Comparison of ENCODE assay signal across 1 cellular context in genomic region chr10:129779126-129779525, GRCh38.
TF ChIP-seq lines count a peak whose summit lies in the region.

No MANE protein-coding gene starts in this region.

TF ChIP-seq in WTC11, 78 proteins besides CTCF, POLR2A, EP300 and RAD21 (continued from another document):
- TF ChIP-seq, protein P1, sequence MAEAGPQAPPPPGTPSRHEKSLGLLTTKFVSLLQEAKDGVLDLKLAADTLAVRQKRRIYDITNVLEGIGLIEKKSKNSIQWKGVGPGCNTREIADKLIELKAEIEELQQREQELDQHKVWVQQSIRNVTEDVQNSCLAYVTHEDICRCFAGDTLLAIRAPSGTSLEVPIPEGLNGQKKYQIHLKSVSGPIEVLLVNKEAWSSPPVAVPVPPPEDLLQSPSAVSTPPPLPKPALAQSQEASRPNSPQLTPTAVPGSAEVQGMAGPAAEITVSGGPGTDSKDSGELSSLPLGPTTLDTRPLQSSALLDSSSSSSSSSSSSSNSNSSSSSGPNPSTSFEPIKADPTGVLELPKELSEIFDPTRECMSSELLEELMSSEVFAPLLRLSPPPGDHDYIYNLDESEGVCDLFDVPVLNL (CRISPR knock-in tag; IDR thresholded peaks at IDR 0.05; ENCODE audit: borderline replicate concordance, low read depth), result no peak
- TF ChIP-seq, protein P2, sequence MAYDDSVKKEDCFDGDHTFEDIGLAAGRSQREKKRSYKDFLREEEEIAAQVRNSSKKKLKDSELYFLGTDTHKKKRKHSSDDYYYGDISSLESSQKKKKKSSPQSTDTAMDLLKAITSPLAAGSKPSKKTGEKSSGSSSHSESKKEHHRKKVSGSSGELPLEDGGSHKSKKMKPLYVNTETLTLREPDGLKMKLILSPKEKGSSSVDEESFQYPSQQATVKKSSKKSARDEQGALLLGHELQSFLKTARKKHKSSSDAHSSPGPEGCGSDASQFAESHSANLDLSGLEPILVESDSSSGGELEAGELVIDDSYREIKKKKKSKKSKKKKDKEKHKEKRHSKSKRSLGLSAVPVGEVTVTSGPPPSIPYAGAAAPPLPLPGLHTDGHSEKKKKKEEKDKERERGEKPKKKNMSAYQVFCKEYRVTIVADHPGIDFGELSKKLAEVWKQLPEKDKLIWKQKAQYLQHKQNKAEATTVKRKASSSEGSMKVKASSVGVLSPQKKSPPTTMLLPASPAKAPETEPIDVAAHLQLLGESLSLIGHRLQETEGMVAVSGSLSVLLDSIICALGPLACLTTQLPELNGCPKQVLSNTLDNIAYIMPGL (CRISPR knock-in tag; IDR thresholded peaks at IDR 0.05), result no peak
- no peak for TF ChIP-seq OVOL2 (CRISPR knock-in tag; IDR thresholded peaks at IDR 0.05; ENCODE audit: borderline replicate concordance)
- no peak for TF ChIP-seq CREB1 (CRISPR knock-in tag; IDR thresholded peaks at IDR 0.05)
- TF ChIP-seq JUN (CRISPR knock-in tag; IDR thresholded peaks at IDR 0.05), result no peak
- no peak for TF ChIP-seq NFYB (CRISPR knock-in tag; conservative IDR thresholded peaks at IDR 0.05; ENCODE audit: low read depth)
- no peak for TF ChIP-seq EMX1 (CRISPR knock-in tag; IDR thresholded peaks at IDR 0.05)
- no peak for TF ChIP-seq ZNF232 (CRISPR knock-in tag; IDR thresholded peaks at IDR 0.05)
- TF ChIP-seq, protein P3, sequence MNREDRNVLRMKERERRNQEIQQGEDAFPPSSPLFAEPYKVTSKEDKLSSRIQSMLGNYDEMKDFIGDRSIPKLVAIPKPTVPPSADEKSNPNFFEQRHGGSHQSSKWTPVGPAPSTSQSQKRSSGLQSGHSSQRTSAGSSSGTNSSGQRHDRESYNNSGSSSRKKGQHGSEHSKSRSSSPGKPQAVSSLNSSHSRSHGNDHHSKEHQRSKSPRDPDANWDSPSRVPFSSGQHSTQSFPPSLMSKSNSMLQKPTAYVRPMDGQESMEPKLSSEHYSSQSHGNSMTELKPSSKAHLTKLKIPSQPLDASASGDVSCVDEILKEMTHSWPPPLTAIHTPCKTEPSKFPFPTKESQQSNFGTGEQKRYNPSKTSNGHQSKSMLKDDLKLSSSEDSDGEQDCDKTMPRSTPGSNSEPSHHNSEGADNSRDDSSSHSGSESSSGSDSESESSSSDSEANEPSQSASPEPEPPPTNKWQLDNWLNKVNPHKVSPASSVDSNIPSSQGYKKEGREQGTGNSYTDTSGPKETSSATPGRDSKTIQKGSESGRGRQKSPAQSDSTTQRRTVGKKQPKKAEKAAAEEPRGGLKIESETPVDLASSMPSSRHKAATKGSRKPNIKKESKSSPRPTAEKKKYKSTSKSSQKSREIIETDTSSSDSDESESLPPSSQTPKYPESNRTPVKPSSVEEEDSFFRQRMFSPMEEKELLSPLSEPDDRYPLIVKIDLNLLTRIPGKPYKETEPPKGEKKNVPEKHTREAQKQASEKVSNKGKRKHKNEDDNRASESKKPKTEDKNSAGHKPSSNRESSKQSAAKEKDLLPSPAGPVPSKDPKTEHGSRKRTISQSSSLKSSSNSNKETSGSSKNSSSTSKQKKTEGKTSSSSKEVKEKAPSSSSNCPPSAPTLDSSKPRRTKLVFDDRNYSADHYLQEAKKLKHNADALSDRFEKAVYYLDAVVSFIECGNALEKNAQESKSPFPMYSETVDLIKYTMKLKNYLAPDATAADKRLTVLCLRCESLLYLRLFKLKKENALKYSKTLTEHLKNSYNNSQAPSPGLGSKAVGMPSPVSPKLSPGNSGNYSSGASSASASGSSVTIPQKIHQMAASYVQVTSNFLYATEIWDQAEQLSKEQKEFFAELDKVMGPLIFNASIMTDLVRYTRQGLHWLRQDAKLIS (CRISPR knock-in tag; IDR thresholded peaks at IDR 0.05; ENCODE audit: borderline replicate concordance), result no peak
- no peak for TF ChIP-seq ZNF671 (CRISPR knock-in tag; IDR thresholded peaks at IDR 0.05)
- no peak for TF ChIP-seq TEAD4 (CRISPR knock-in tag; IDR thresholded peaks at IDR 0.05)
- TF ChIP-seq ZNF416 (CRISPR knock-in tag; IDR thresholded peaks at IDR 0.05), result no peak
- TF ChIP-seq PRRX2 (CRISPR knock-in tag; IDR thresholded peaks at IDR 0.05), result no peak
